In genomic region chr12:4015225-4016076, GRCh38 we compare ENCODE assay signal across 25 cellular contexts.
A peak's percentile ranks its signal among the peaks of the same experiment; 100 is the strongest.
DNase-seq lines count a peak whose midpoint lies in the region; ATAC-seq and TF ChIP-seq lines count a peak whose summit lies in the region.
"Had no signal": no experiment of that assay in that cellular context is flagged by ENCODE, and none has a peak within 500 bp of the region (broad histone marks: within the 10 kb centered on the region; RNA-seq: fewer than 3 reads in every experiment).

No MANE protein-coding gene starts in this region.

- no peaks in the 10 kb centered on the region for H3K9me3 Mint-ChIP-seq in neural crest cell
- H3K9me3 Mint-ChIP-seq: activated CD4-positive, alpha-beta memory T cell treated with anti-CD3 and anti-CD28 coated beads, Interleukin-2, amount 10 ng/mL, durations not matched to agents 7 days and 5 days; CD8-positive, alpha-beta memory T cell; IgD-negative memory B cell had no signal

- H3K27me3 Mint-ChIP-seq in neural crest cell (ENCODE audit: low read depth): no peaks in the 10 kb centered on the region
- H3K27me3 Mint-ChIP-seq: IgD-negative memory B cell had no signal

- no peak for ATAC-seq in HG03442 (IDR thresholded peaks at IDR 0.05; ENCODE audit: unreplicated experiment)
- ATAC-seq in GM21717 (IDR thresholded peaks at IDR 0.05; ENCODE audit: unreplicated experiment): no peak

- no peak overlapping the region for H3K27ac Mint-ChIP-seq in neural crest cell (ENCODE audit: unreplicated experiment)
- H3K27ac Mint-ChIP-seq: activated CD4-positive, alpha-beta memory T cell treated with anti-CD3 and anti-CD28 coated beads, Interleukin-2, amount 10 ng/mL, durations not matched to agents 7 days and 5 days had no signal

- H3K4me3 Mint-ChIP-seq in neural crest cell: no peak overlapping the region
- H3K4me3 Mint-ChIP-seq: activated CD4-positive, alpha-beta memory T cell treated with anti-CD3 and anti-CD28 coated beads, Interleukin-2, amount 10 ng/mL, durations not matched to agents 7 days and 5 days; CD8-positive, alpha-beta memory T cell; IgD-negative memory B cell had no signal

- DNase-seq in NCI-H524 (lab: John Stamatoyannopoulos, UW): peak; percentile 31 to 73
- DNase-seq in NCI-H524 treated with DMSO at 0.1 percent for 48 hours (lab: John Stamatoyannopoulos, UW): no peak
- DNase-seq in islet precursor cell: peak; percentile 96
- peak; percentile 12 for DNase-seq in neural crest cell (ENCODE audit: low read depth, low spot score)
- DNase-seq in COR-L47 (lab: John Stamatoyannopoulos, UW): no peak
- no peak for DNase-seq in NCI-H1048 (lab: John Stamatoyannopoulos, UW)
- DNase-seq: activated CD4-positive, alpha-beta memory T cell treated with anti-CD3 and anti-CD28 coated beads, Interleukin-2, amount 10 ng/mL, durations not matched to agents 7 days and 5 days; activated gamma-delta T cell treated with Interleukin-2 at 50 U/mL for 16 hours; activated T-cell treated with anti-CD3 and anti-CD28 coated beads for 4 hours; AML-193; CD8-positive, alpha-beta memory T cell; dermis blood vessel endothelial cell; GM23248; head of caudate nucleus; left ventricle myocardium inferior; MM.1S; NCI-H1694; nucleus accumbens; spleen; stimulated activated CD4-positive, alpha-beta T cell treated with anti-CD3 and anti-CD28 coated beads, Interleukin-4, amount 100 ng/mL, for 1 hour; stimulated activated naive CD4-positive, alpha-beta T cell treated with Interleukin-2 at 50 U/mL for 16 hours; T1000 had no signal

- H3K36me3 Mint-ChIP-seq in neural crest cell (ENCODE audit: low read depth): no peaks in the 10 kb centered on the region
- H3K36me3 Mint-ChIP-seq: CD8-positive, alpha-beta memory T cell; IgD-negative memory B cell had no signal

- no peak for TF ChIP-seq CTCF in neural crest cell (conservative IDR thresholded peaks at IDR 0.05)

- H3K4me1 Mint-ChIP-seq in neural crest cell: peaks cover 30% of the 10 kb centered on the region
- H3K4me1 Mint-ChIP-seq: activated CD4-positive, alpha-beta memory T cell treated with anti-CD3 and anti-CD28 coated beads, Interleukin-2, amount 10 ng/mL, durations not matched to agents 7 days and 5 days; CD8-positive, alpha-beta memory T cell; IgD-negative memory B cell had no signal

Comparison
In these comparisons a context has a peak if more than half of its experiments do, and no peak if none do; other contexts are left out.
1. DNase-seq: peak in NCI-H524 (2 of 2), islet precursor cell (single experiment) and neural crest cell (single experiment); none in NCI-H524 treated with DMSO at 0.1 percent for 48 hours (single experiment), COR-L47 (single experiment) and NCI-H1048 (single experiment).